Comparison of ENCODE assay signal across 24 cellular contexts in the genomic region with DNA sequence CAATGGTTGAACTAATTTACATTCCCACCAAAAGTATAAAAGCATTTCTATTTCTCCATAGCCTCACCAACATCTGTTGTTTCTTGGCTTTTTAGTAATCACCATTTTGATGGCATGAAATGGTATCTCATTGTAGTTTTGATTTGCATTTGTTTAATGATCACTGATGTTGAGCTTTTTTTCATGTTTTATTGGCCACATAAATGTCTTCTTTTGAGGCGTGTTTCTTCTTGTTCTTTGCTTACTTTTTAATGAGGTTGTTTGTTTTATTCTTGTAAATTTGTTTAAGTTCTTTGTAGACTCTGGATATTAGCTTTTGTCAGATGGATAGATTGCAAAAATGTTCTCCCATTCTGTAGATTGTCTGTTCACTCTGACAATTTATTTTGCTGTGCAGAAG.
"Had no signal": no experiment of that assay in that cellular context is flagged by ENCODE, and none has a peak within 500 bp of the region (broad histone marks: within the 10 kb centered on the region; RNA-seq: fewer than 3 reads in every experiment).

No MANE protein-coding gene starts in this region.

- H3K4me3 Mint-ChIP-seq: dendritic cell treated with granulocyte-macrophage colony-stimulating factor and Interleukin-4, amounts not matched to agents 40 ng/mL and 50 ng/mL, for 4 days; effector memory CD8-positive, alpha-beta T cell; endodermal cell; naive thymus-derived CD4-positive, alpha-beta T cell had no signal

- H3K27ac Mint-ChIP-seq: dendritic cell treated with granulocyte-macrophage colony-stimulating factor and Interleukin-4, amounts not matched to agents 40 ng/mL and 50 ng/mL, for 4 days; effector memory CD8-positive, alpha-beta T cell; endodermal cell; naive thymus-derived CD4-positive, alpha-beta T cell had no signal

- H3K9me3 ChIP-seq: gastrocnemius medialis had no signal

- H3K4me1 ChIP-seq: colonic mucosa, esophagus squamous epithelium, gastrocnemius medialis, heart right ventricle, left lung, lower lobe of right lung had no signal

- DNase-seq: colonic mucosa; cortex of kidney; effector CD8-positive, alpha-beta T cell; effector memory CD8-positive, alpha-beta T cell; endodermal cell; esophagus squamous epithelium; foreskin fibroblast; foreskin melanocyte; gastrocnemius medialis; glutamatergic neuron; head of caudate nucleus; heart right ventricle; hippocampal formation; left cardiac atrium; left lung; left ventricle myocardium superior; lower lobe of right lung; mesenchymal stem cell; midbrain; naive thymus-derived CD4-positive, alpha-beta T cell had no signal

- ATAC-seq: effector memory CD8-positive, alpha-beta T cell; gastrocnemius medialis; heart right ventricle; left cardiac atrium; left lung; left ventricle myocardium superior; lower lobe of right lung; naive thymus-derived CD4-positive, alpha-beta T cell had no signal

- H3K27me3 ChIP-seq: colonic mucosa, esophagus squamous epithelium, gastrocnemius medialis, heart right ventricle, left lung had no signal

- FAIRE-seq: endothelial cell of umbilical vein, islet of Langerhans, keratinocyte had no signal

- H3K27me3 Mint-ChIP-seq: dendritic cell treated with granulocyte-macrophage colony-stimulating factor and Interleukin-4, amounts not matched to agents 40 ng/mL and 50 ng/mL, for 4 days; effector memory CD8-positive, alpha-beta T cell; naive thymus-derived CD4-positive, alpha-beta T cell had no signal

- H3K36me3 ChIP-seq: colonic mucosa, lower lobe of right lung had no signal

- H3K4me1 Mint-ChIP-seq: naive thymus-derived CD4-positive, alpha-beta T cell had no signal

- H3K4me3 ChIP-seq: colonic mucosa, esophagus squamous epithelium, gastrocnemius medialis, heart right ventricle, left lung, lower lobe of right lung had no signal

- H3K27ac ChIP-seq: colonic mucosa, esophagus squamous epithelium, gastrocnemius medialis, heart right ventricle, left lung, lower lobe of right lung had no signal
